In genomic region chr11:65557280-65558001, GRCh38 we compare ENCODE assay signal across 6 cellular contexts. TPM values are rescaled to one million over a fixed set of nuclear protein-coding genes. Genes with fewer than 3 reads are reported as not detected.
DNase-seq lines count a peak whose midpoint lies in the region; ATAC-seq and TF ChIP-seq lines count a peak whose summit lies in the region.

No MANE protein-coding gene starts in this region.

- peak overlapping the region; percentile 61 for H2AK5ac ChIP-seq in neuronal stem cell (ENCODE audit: low read depth, low read length)

- peak overlapping the region; percentile 58 to 61 for H3K4me3 ChIP-seq in cardiac fibroblast (replicated peaks in 1 of 2; ENCODE audit: low read depth in 2 of 2, low read length in 2 of 2)
- peak overlapping the region; percentile 55 to 64 for H3K4me3 ChIP-seq in neuronal stem cell (ENCODE audit: low read length in 2 of 2)

- TF ChIP-seq CTCF in HFFc6 (IDR thresholded peaks at IDR 0.05) (no peak), cardiac fibroblast (IDR thresholded peaks at IDR 0.05; ENCODE audit: low read depth, low read length) (no peak)

- H4K8ac ChIP-seq in neuronal stem cell (ENCODE audit: low read depth, low read length) = no peak overlapping the region

- H3K9me3 Mint-ChIP-seq in HFFc6 = no peaks in the 10 kb centered on the region

- no peaks in the 10 kb centered on the region; the same call in 1 of the 2 replicates for H3K27me3 Mint-ChIP-seq in HFFc6 (ENCODE audit: insufficient read depth)

- no peak for ATAC-seq in GM21528 (IDR thresholded peaks at IDR 0.05; ENCODE audit: low FRiP score, unreplicated experiment)
- no peak for ATAC-seq in HG03342 (IDR thresholded peaks at IDR 0.05; ENCODE audit: unreplicated experiment)

- no peak overlapping the region for H2BK5ac ChIP-seq in neuronal stem cell (ENCODE audit: low read length)

- H3K4me1 ChIP-seq in neuronal stem cell (ENCODE audit: control insufficient read depth in 2 of 2, insufficient read depth in 1 of 2, low read depth in 1 of 2, low read length in 2 of 2) = peaks cover 43 to 45% of the 10 kb centered on the region in 2 donors

- DNase-seq in HFFc6 = no peak
- DNase-seq in cardiac fibroblast (ENCODE audit: low read depth in 2 of 2) = no peak
- DNase-seq in neuronal stem cell (ENCODE audit: low spot score) = no peak
- no peak for DNase-seq in HPDE6-E6E7 (ENCODE audit: extremely low spot score)

- H2AFZ ChIP-seq in neuronal stem cell (ENCODE audit: low read length) = peak overlapping the region; percentile 83

- peaks cover 0 to 9% (median 0%) of the 10 kb centered on the region in 3 experiments for H3K27me3 ChIP-seq in neuronal stem cell (ENCODE audit: control insufficient read depth in 3 of 3, insufficient read depth in 3 of 3, low read depth in 1 of 3, low read length in 3 of 3)

- H3K79me1 ChIP-seq in neuronal stem cell (ENCODE audit: low read depth, low read length) = no peaks in the 10 kb centered on the region

- peak overlapping the region; percentile 91 for H3K27ac Mint-ChIP-seq in HFFc6

- peak overlapping the region; percentile 46 for H2BK12ac ChIP-seq in neuronal stem cell (ENCODE audit: low read length)

- peak overlapping the region; percentile 90 for H2BK15ac ChIP-seq in neuronal stem cell (ENCODE audit: low read length)

- peak overlapping the region; percentile 1 for H3K23ac ChIP-seq in neuronal stem cell (ENCODE audit: low read depth, low read length, poor library complexity)

- peak overlapping the region; percentile 90 for H2BK120ac ChIP-seq in neuronal stem cell (ENCODE audit: low read depth, low read length)

- peak overlapping the region; percentile 89 for H3K4me3 Mint-ChIP-seq in HFFc6

- no peaks in the 10 kb centered on the region for H3K36me3 ChIP-seq in neuronal stem cell (replicated peaks in 1 of 2; ENCODE audit: control insufficient read depth in 2 of 2, insufficient read depth in 2 of 2, low read length in 2 of 2)

- H3K9me3 ChIP-seq in neuronal stem cell (replicated peaks in 1 of 2; ENCODE audit: control insufficient read depth in 2 of 2, insufficient read depth in 1 of 2, low read depth in 1 of 2, low read length in 2 of 2) = no peaks in the 10 kb centered on the region

- H3K27ac ChIP-seq in neuronal stem cell (replicated peaks; ENCODE audit: low read length) = no peak overlapping the region

- H3K14ac ChIP-seq in neuronal stem cell (ENCODE audit: low read length) = peak overlapping the region; percentile 72

- peak overlapping the region; percentile 96 for H3K4me2 ChIP-seq in neuronal stem cell (ENCODE audit: insufficient read depth, low read length, poor library complexity, severe bottlenecking)

- peaks cover 7% of the 10 kb centered on the region for H3K36me3 Mint-ChIP-seq in HFFc6 (ENCODE audit: low read depth)

- H4K91ac ChIP-seq in neuronal stem cell (ENCODE audit: low read depth, low read length, poor library complexity) = peak overlapping the region; percentile 9

- peaks cover 68% of the 10 kb centered on the region for H3K4me1 Mint-ChIP-seq in HFFc6 (ENCODE audit: low read depth)

- H3K4ac ChIP-seq in neuronal stem cell (ENCODE audit: low read length) = no peak overlapping the region

- WGBS in neuronal stem cell (ENCODE audit: extremely low coverage in 2 of 2, insufficient read length in 2 of 2, insufficient replicate concordance in 1 of 2), 2 donors = no CpG with 5 or more reads among the region's 47 CpGs

- peak overlapping the region; percentile 94 for H3K18ac ChIP-seq in neuronal stem cell (ENCODE audit: low read length)

- H3K9ac ChIP-seq in neuronal stem cell (ENCODE audit: low read depth, low read length, poor library complexity) = peak overlapping the region; percentile 73

RNA-seq across cellular contexts. Expression of gene LTBP3, which starts 0.7 kb away (rescaled TPM):
- total RNA-seq in HFFc6 (2021; fragmentation: NEBNext Ultra II Directional; extraction: Animal tissue kit (Norgen Biotek cat#: 25700)) = 10 to 100 TPM; 64.0 to 78.1 (median 66.0) TPM
- 8.7 TPM for polyA plus RNA-seq in neuronal stem cell (2013, experiment 1 of 2)
- polyA plus RNA-seq in neuronal stem cell (2013, experiment 2 of 2) = 8.6 TPM

RNA-seq across cellular contexts. Expression of gene ZNRD2, which starts 12.8 kb away (rescaled TPM):
- total RNA-seq in HFFc6 (2021; fragmentation: NEBNext Ultra II Directional; extraction: Animal tissue kit (Norgen Biotek cat#: 25700)) = 10 to 100 TPM; 57.7 to 72.0 (median 64.3) TPM
- 53.3 TPM for polyA plus RNA-seq in neuronal stem cell (2013, experiment 1 of 2)
- 50.3 TPM for polyA plus RNA-seq in neuronal stem cell (2013, experiment 2 of 2)

RNA-seq across cellular contexts. Expression of gene FAM89B, which starts 14.9 kb away (rescaled TPM):
- total RNA-seq in HFFc6 (2021; fragmentation: NEBNext Ultra II Directional; extraction: Animal tissue kit (Norgen Biotek cat#: 25700)) = 10 to 100 TPM; 40.9 to 52.8 (median 43.7) TPM
- polyA plus RNA-seq in neuronal stem cell (2013, experiment 1 of 2) = 50.9 TPM
- 50.0 TPM for polyA plus RNA-seq in neuronal stem cell (2013, experiment 2 of 2)

RNA-seq across cellular contexts. Expression of gene EHBP1L1, which starts 18.4 kb away (rescaled TPM):
- total RNA-seq in HFFc6 (2021; fragmentation: NEBNext Ultra II Directional; extraction: Animal tissue kit (Norgen Biotek cat#: 25700)) = 10 to 100 TPM; 47.5 to 69.3 (median 61.3) TPM
- polyA plus RNA-seq in neuronal stem cell (2013, experiment 1 of 2) = 7.3 TPM
- 6.4 TPM for polyA plus RNA-seq in neuronal stem cell (2013, experiment 2 of 2)

RNA-seq across cellular contexts. Expression of gene SCYL1, which starts 32.6 kb away (rescaled TPM):
- total RNA-seq in HFFc6 (2021; fragmentation: NEBNext Ultra II Directional; extraction: Animal tissue kit (Norgen Biotek cat#: 25700)) = 100 to 1,000 TPM; 120 to 137 (median 126) TPM
- polyA plus RNA-seq in neuronal stem cell (2013, experiment 1 of 2) = 43.8 TPM
- polyA plus RNA-seq in neuronal stem cell (2013, experiment 2 of 2) = 47.1 TPM
